Comparison of ENCODE assay signal across 8 cellular contexts in genomic region chr3:141738636-141739363, GRCh38. TPM values are rescaled to one million over a fixed set of nuclear protein-coding genes. Genes with fewer than 3 reads are reported as not detected.
DNase-seq lines count a peak whose midpoint lies in the region; ATAC-seq, FAIRE-seq and TF ChIP-seq lines count a peak whose summit lies in the region.

No MANE protein-coding gene starts in this region.

- CTCF ChIA-PET in CD8-positive, alpha-beta T cell (lab: Charles Lee), result interaction anchor here (0.6 to 3.0 kb wide), 30 partner anchors 8 to 709 kb away, joined by 3 to 30 read pairs (median 4); partner anchors contain the start of genes GRK7 and XRN1
- CTCF ChIA-PET in Panc1 (lab: Charles Lee), result interaction anchor here (0.6 to 1.2 kb wide), 4 partner anchors 136 to 179 kb away, joined by 3 to 6 read pairs (median 5); no protein-coding TSS in a partner anchor

- peak overlapping the region; percentile 82 for H3K27ac ChIP-seq in CD8-positive, alpha-beta T cell (ENCODE audit: low read depth, low read length)
- H3K27ac ChIP-seq in Panc1 (ENCODE audit: low read length) (peak overlapping the region; percentile 95), brain microvascular endothelial cell (peak overlapping the region; percentile 69)

- no peak for TF ChIP-seq CTCF in CD8-positive, alpha-beta T cell (IDR thresholded peaks at IDR 0.05)
- no peak for TF ChIP-seq CTCF in Panc1 (IDR thresholded peaks at IDR 0.05)
- TF ChIP-seq CTCF in brain microvascular endothelial cell (IDR thresholded peaks at IDR 0.05; ENCODE audit: low read depth, low read length, missing control alignments), result no peak

- peak; percentile 85 for FAIRE-seq in islet of Langerhans (lab: Jason Lieb, UNC)

- H3K9me3 Mint-ChIP-seq in CD8-positive, alpha-beta T cell, result no peaks in the 10 kb centered on the region

- intact Hi-C loops in CD8-positive, alpha-beta T cell (cut with DNase I, micrococcal nuclease), result loop anchor here (1.0 to 10.0 kb wide), 23 partner anchors 56 to 1264 kb away; partner anchors contain the start of genes SLC25A36 (in 2 of the 2), ATP1B3 (in 1 of the 2), ATR (in 1 of the 2) and GK5 (in 1 of the 2)
- intact Hi-C loops in Panc1 (cut with micrococcal nuclease; ENCODE audit: unreplicated experiment), result loop anchor here (2.0 to 10.0 kb wide), 4 partner anchors 136 to 256 kb away; no protein-coding TSS in a partner anchor

- no peaks in the 10 kb centered on the region for H3K36me3 ChIP-seq in CD8-positive, alpha-beta T cell (ENCODE audit: insufficient read depth, low read length)
- H3K36me3 ChIP-seq in Panc1 (ENCODE audit: control insufficient read depth, insufficient read depth, low read length) (peaks cover 5% of the 10 kb centered on the region), brain microvascular endothelial cell (replicated peaks) (no peaks in the 10 kb centered on the region)

- ATAC-seq in CD8-positive, alpha-beta T cell, result peak; percentile 3
- ATAC-seq in GM19328 (IDR thresholded peaks at IDR 0.05; ENCODE audit: unreplicated experiment), result peak; percentile 11
- ATAC-seq in HG03571 (IDR thresholded peaks at IDR 0.05; ENCODE audit: unreplicated experiment), result peak; percentile 8
- peak; percentile 63; the same call in 1 of the 2 replicates for ATAC-seq in Panc1

- POLR2A ChIA-PET in CD8-positive, alpha-beta T cell (lab: Charles Lee), result interaction anchor here (1.0 to 3.4 kb wide), 11 partner anchors 13 to 247 kb away, joined by 3 to 40 read pairs (median 4); partner anchors contain the start of gene ATP1B3
- POLR2A ChIA-PET in Panc1 (lab: Charles Lee), result interaction anchor here (0.7 kb wide), 2 partner anchors 158 to 182 kb away, joined by 4 to 7 read pairs; no protein-coding TSS in a partner anchor

- no peaks in the 10 kb centered on the region for H3K27me3 ChIP-seq in CD8-positive, alpha-beta T cell (ENCODE audit: insufficient read depth, low read length)
- H3K27me3 ChIP-seq in Panc1 (ENCODE audit: control insufficient read depth, insufficient read depth, low read length) (no peaks in the 10 kb centered on the region), brain microvascular endothelial cell (replicated peaks) (no peaks in the 10 kb centered on the region)

- peak in 4 of 7 experiments; percentile 8 to 33 (median 14) for DNase-seq in CD8-positive, alpha-beta T cell
- DNase-seq in Panc1 (ENCODE audit: low read depth, low spot score) (peak; percentile 13), brain microvascular endothelial cell (peak; percentile 30), germinal center (ENCODE audit: low spot score) (no peak)
- peak in 2 of 3 donors; percentile 9 to 15 for DNase-seq in stimulated activated CD4-positive, alpha-beta T cell treated with anti-CD3 and anti-CD28 coated beads, TNF-alpha, amount 100 ng/mL, for 48 hours (ENCODE audit: low read depth in 3 of 3)

- BruUV-seq in Panc1 (replicated peaks; lab: Mats Ljungman, UMichigan), result TSS peak; percentile 71

- peaks cover 29% of the 10 kb centered on the region for H3K36me3 Mint-ChIP-seq in CD8-positive, alpha-beta T cell

- peak overlapping the region; percentile 82 for H3K4me3 ChIP-seq in CD8-positive, alpha-beta T cell (ENCODE audit: low read depth, low read length)
- H3K4me3 ChIP-seq in Panc1 (ENCODE audit: low read depth in 2 of 2, low read length in 2 of 2) (peak overlapping the region; percentile 88 to 93), brain microvascular endothelial cell (ENCODE audit: low read depth, low read length) (peak overlapping the region; percentile 98)

- H3K4me1 Mint-ChIP-seq in CD8-positive, alpha-beta T cell (ENCODE audit: low read depth), result peaks cover 39% of the 10 kb centered on the region

- in situ Hi-C loops in Panc1 (cut with HindIII; ENCODE audit: low pct_unique_long_range_greater_than_20kb, low sequenced_read_pairs), result no loop called here
- in situ Hi-C loops in brain microvascular endothelial cell (cut with HindIII; ENCODE audit: low pct_ligation_motif_present, low sequenced_read_pairs), result no loop called here

- peaks cover 34% of the 10 kb centered on the region for H3K4me1 ChIP-seq in CD8-positive, alpha-beta T cell (ENCODE audit: insufficient read depth, low read length)
- H3K4me1 ChIP-seq in Panc1 (ENCODE audit: control insufficient read depth, insufficient read depth, low read length), result peaks cover 29% of the 10 kb centered on the region

- H3K9me3 ChIP-seq in CD8-positive, alpha-beta T cell (ENCODE audit: low read length), result no peaks in the 10 kb centered on the region
- H3K9me3 ChIP-seq in Panc1 (ENCODE audit: control insufficient read depth, insufficient read depth, low read depth, low read length), result no peaks in the 10 kb centered on the region

- H3K4me3 Mint-ChIP-seq in CD8-positive, alpha-beta T cell, result peak overlapping the region; percentile 97

- peak overlapping the region; percentile 98 for H3K27ac Mint-ChIP-seq in CD8-positive, alpha-beta T cell

- no peaks in the 10 kb centered on the region for H3K27me3 Mint-ChIP-seq in CD8-positive, alpha-beta T cell (ENCODE audit: low read depth)

RNA-seq across cellular contexts. Expression of gene RNF7, which starts 0.7 kb away (rescaled TPM):
- total RNA-seq in CD8-positive, alpha-beta T cell, result 10 to 100 TPM; 82.8 to 83.9 TPM
- total RNA-seq in Panc1 (2021; ENCODE audit: unreplicated experiment), result 87.3 TPM
- 80.0 TPM for polyA plus RNA-seq in Panc1 (2012; ENCODE audit: insufficient read length)

RNA-seq across cellular contexts. Expression of gene GRK7, which starts 24.4 kb away (rescaled TPM):
- under 1 TPM in 1 of 2 experiments, not detected in 1; 0.16 TPM for total RNA-seq in CD8-positive, alpha-beta T cell
- total RNA-seq in Panc1 (2021; ENCODE audit: unreplicated experiment), result 0.10 TPM
- not detected for polyA plus RNA-seq in Panc1 (2012; ENCODE audit: insufficient read length)

Comparison
In these comparisons a context has a peak if more than half of its experiments do, and no peak if none do; other contexts are left out.
1. ATAC-seq: peak in every context shown above with its lines; median percentile 63 in Panc1; 11 in GM19328; 8 in HG03571; 3 in CD8-positive, alpha-beta T cell.